Comparison of ENCODE assay signal across 16 cellular contexts in the genomic region with DNA sequence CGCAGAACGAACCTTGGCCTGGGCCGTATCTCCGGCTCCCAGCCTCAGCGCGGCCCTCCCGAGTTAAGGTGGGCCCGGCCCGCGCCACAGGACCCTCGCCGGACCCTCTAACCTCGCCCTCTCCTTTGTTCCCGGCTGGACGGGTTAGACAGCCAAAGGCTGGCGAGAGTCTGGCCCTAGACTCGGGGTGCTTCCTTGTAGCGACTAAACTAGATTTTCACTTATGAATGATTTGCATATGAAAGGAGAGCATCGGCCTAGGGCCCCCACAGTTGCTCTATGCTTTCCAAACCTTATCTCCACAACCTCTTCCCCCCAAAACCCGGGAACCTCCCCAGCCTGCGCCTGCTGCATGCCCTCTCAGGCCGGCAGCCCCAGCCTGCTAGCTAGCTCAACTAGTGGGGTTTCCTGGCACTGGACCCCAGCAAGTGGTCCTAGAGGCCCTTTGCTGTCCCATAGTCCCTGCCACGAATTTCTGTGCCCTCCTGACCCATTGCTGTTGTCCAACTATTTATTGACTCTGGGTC. TPM values are rescaled to one million over a fixed set of nuclear protein-coding genes. Genes with fewer than 3 reads are reported as not detected.
A peak's percentile ranks its signal among the peaks of the same experiment; 100 is the strongest.
DNase-seq lines count a peak whose midpoint lies in the region; ATAC-seq and TF ChIP-seq lines count a peak whose summit lies in the region.
"Had no signal": no experiment of that assay in that cellular context is flagged by ENCODE, and none has a peak within 500 bp of the region (broad histone marks: within the 10 kb centered on the region; RNA-seq: fewer than 3 reads in every experiment).

No MANE protein-coding gene starts in this region.

- CTCF ChIA-PET in AG04449 (lab: Yijun Ruan, JAX) (interaction anchor here (1.0 to 23.4 kb wide), 6 partner anchors 9 to 179 kb away, joined by 4 to 908 read pairs (median 24); a partner anchor contains a TSS), Caco-2 (lab: Charles Lee) (interaction anchor here (2.3 kb wide), 1 partner anchor 100 kb away, joined by 11 read pairs; no protein-coding TSS in a partner anchor)

- H3K36me3 Mint-ChIP-seq in Caco-2 (ENCODE audit: insufficient read depth, unreplicated experiment), result peaks cover 6% of the 10 kb centered on the region
- H3K36me3 Mint-ChIP-seq in naive thymus-derived CD8-positive, alpha-beta T cell, result peaks cover 0 to 6% (median 2%) of the 10 kb centered on the region in 3 donors

- H3K4me1 ChIP-seq in Caco-2 (peaks cover 14% of the 10 kb centered on the region), breast epithelium (peaks cover 5 to 12% of the 10 kb centered on the region in 2 donors), Peyer's patch (peaks cover 0 to 38% (median 9%) of the 10 kb centered on the region in 4 donors)
- H3K4me1 ChIP-seq: colonic mucosa had no signal

- H3K27me3 ChIP-seq in Caco-2 (replicated peaks; ENCODE audit: control insufficient read depth, insufficient read depth, low read length) (no peaks in the 10 kb centered on the region), breast epithelium (no peaks in the 10 kb centered on the region), Peyer's patch (peaks cover 0 to 13% of the 10 kb centered on the region in 2 donors)

- no peak for DNase-seq in AG04449 (ENCODE audit: low read depth, low spot score)
- DNase-seq in Caco-2, result no peak
- DNase-seq in breast epithelium (ENCODE audit: low spot score in 2 of 2), result no peak
- DNase-seq in naive thymus-derived CD8-positive, alpha-beta T cell, result no peak
- no peak for DNase-seq in SHP77 treated with DMSO at 0.1 percent for 48 hours (lab: John Stamatoyannopoulos, UW)
- DNase-seq in NCI-H1694 (lab: John Stamatoyannopoulos, UW), result no peak
- DNase-seq in Peyer's patch, result no peak
- DNase-seq in left ventricle myocardium superior, result no peak
- DNase-seq: AML-193, amygdala, colonic mucosa, left cardiac atrium, NCI-H2081, NCI-H526 had no signal

- peak overlapping the region; percentile 49 for H3K4me3 ChIP-seq in AG04449 (ENCODE audit: low read depth, low read length)
- no peak overlapping the region for H3K4me3 ChIP-seq in Caco-2 (ENCODE audit: low read depth, low read length)
- peak overlapping the region; percentile 45 to 73 (median 59) for H3K4me3 ChIP-seq in breast epithelium
- no peak overlapping the region for H3K4me3 ChIP-seq in Peyer's patch
- H3K4me3 ChIP-seq: colonic mucosa had no signal

- TF ChIP-seq CTCF in AG04449 (IDR thresholded peaks at IDR 0.05; ENCODE audit: insufficient read depth, low read length, missing control alignments), result no peak
- no peak for TF ChIP-seq CTCF in Caco-2 (IDR thresholded peaks at IDR 0.05; ENCODE audit: insufficient read depth in 1 of 2, low read depth in 1 of 2, low read length in 1 of 2, severe bottlenecking in 1 of 2, unreplicated experiment in 1 of 2)
- no peak for TF ChIP-seq CTCF in breast epithelium (IDR thresholded peaks at IDR 0.05)
- TF ChIP-seq CTCF in Peyer's patch (IDR thresholded peaks at IDR 0.05), result no peak

- H3K27ac Mint-ChIP-seq in Caco-2 (ENCODE audit: unreplicated experiment), result no peak overlapping the region
- H3K27ac Mint-ChIP-seq in naive thymus-derived CD8-positive, alpha-beta T cell, result peak overlapping the region in 1 of 10 donors; percentile 85

- H3K4me1 Mint-ChIP-seq in Caco-2 (ENCODE audit: low read depth, unreplicated experiment), result peaks cover 6% of the 10 kb centered on the region
- peaks cover 10 to 24% (median 18%) of the 10 kb centered on the region in 4 donors for H3K4me1 Mint-ChIP-seq in naive thymus-derived CD8-positive, alpha-beta T cell

- intact Hi-C loops in Caco-2 (cut with micrococcal nuclease; ENCODE audit: unreplicated experiment) (no loop called here), breast epithelium (cut with DNase I; ENCODE audit: low total_unique reads) (no loop called here), left ventricle myocardium superior (cut with micrococcal nuclease) (no loop called here)

- H3K9me3 Mint-ChIP-seq in Caco-2 (ENCODE audit: unreplicated experiment), result no peaks in the 10 kb centered on the region
- H3K9me3 Mint-ChIP-seq in naive thymus-derived CD8-positive, alpha-beta T cell, result peaks cover 0 to 5% (median 0%) of the 10 kb centered on the region in 9 donors

- peak overlapping the region; percentile 89 for H3K4me3 Mint-ChIP-seq in Caco-2 (ENCODE audit: unreplicated experiment)
- peak overlapping the region in 8 of 10 donors; percentile 5 to 73 (median 60) for H3K4me3 Mint-ChIP-seq in naive thymus-derived CD8-positive, alpha-beta T cell

- no peak for ATAC-seq in naive thymus-derived CD8-positive, alpha-beta T cell
- no peak for ATAC-seq in left ventricle myocardium superior
- ATAC-seq: esophagus mucosa had no signal

- POLR2A ChIA-PET in AG04449 (lab: Yijun Ruan, JAX) (interaction anchor here (0.6 to 1.5 kb wide), 3 partner anchors 18 to 172 kb away, joined by 3 to 4 read pairs (median 4); no protein-coding TSS in a partner anchor), Caco-2 (lab: Charles Lee) (interaction anchor here (0.6 kb wide), 1 partner anchor 24 kb away, joined by 3 read pairs; no protein-coding TSS in a partner anchor)
- POLR2A ChIA-PET in naive thymus-derived CD8-positive, alpha-beta T cell (lab: Charles Lee), result interaction anchor here (0.8 kb wide), 1 partner anchor 35 kb away, joined by 3 read pairs; a partner anchor contains a TSS

- BruUV-seq in Caco-2 (replicated peaks; lab: Mats Ljungman, UMichigan), result no TSS peak

- H3K9me3 ChIP-seq in Caco-2 (no peaks in the 10 kb centered on the region), breast epithelium (no peaks in the 10 kb centered on the region), Peyer's patch (peaks cover 0 to 4% (median 0%) of the 10 kb centered on the region in 4 donors)
- H3K9me3 ChIP-seq: colonic mucosa had no signal

- H3K27ac ChIP-seq in breast epithelium (peak overlapping the region in 1 of 2 donors; percentile 71), Peyer's patch (peak overlapping the region in 2 of 4 donors; percentile 28 to 94)
- H3K27ac ChIP-seq: colonic mucosa, upper lobe of left lung had no signal

- H3K36me3 ChIP-seq in Caco-2 (ENCODE audit: control insufficient read depth, insufficient read depth, low read length) (no peaks in the 10 kb centered on the region; the same call in 1 of the 2 replicates), breast epithelium (no peaks in the 10 kb centered on the region), Peyer's patch (no peaks in the 10 kb centered on the region)
- H3K36me3 ChIP-seq: colonic mucosa, upper lobe of left lung had no signal

- TF ChIP-seq POLR2A in breast epithelium (IDR thresholded peaks at IDR 0.05) (no peak), Peyer's patch (IDR thresholded peaks at IDR 0.05) (no peak)

- no peaks in the 10 kb centered on the region for H3K27me3 Mint-ChIP-seq in Caco-2 (ENCODE audit: insufficient read depth, unreplicated experiment)
- peaks cover 35 to 96% (median 72%) of the 10 kb centered on the region in 5 donors for H3K27me3 Mint-ChIP-seq in naive thymus-derived CD8-positive, alpha-beta T cell

RNA-seq across cellular contexts. Expression of a gene that starts 2.0 kb away (rescaled TPM):
- 3.4 and 3.6 TPM in 2 replicates for total RNA-seq in Caco-2 (2022)
- under 1 TPM; 0.73 to 0.98 (median 0.96) TPM for total RNA-seq in breast epithelium
- not detected for total RNA-seq in naive thymus-derived CD8-positive, alpha-beta T cell
- not detected for polyA plus RNA-seq in naive thymus-derived CD8-positive, alpha-beta T cell
- total RNA-seq in Peyer's patch, result not detected
- not detected for total RNA-seq in left ventricle myocardium superior
- total RNA-seq: colonic mucosa, left cardiac atrium had no signal

RNA-seq across cellular contexts. Expression of a gene that starts 6.6 kb away (rescaled TPM):
- total RNA-seq in Caco-2 (2022) (10.2 and 12.1 TPM in 2 replicates), breast epithelium (1 to 10 TPM; 3.3 to 4.1 (median 4.0) TPM), Peyer's patch (1 to 10 TPM in 2 of 4 donors, under 1 TPM in 2; 0.70 to 1.7 (median 1.3) TPM), left ventricle myocardium superior (0.15 TPM)
- not detected for total RNA-seq in naive thymus-derived CD8-positive, alpha-beta T cell
- polyA plus RNA-seq in naive thymus-derived CD8-positive, alpha-beta T cell, result not detected

RNA-seq across cellular contexts. Expression of a gene that starts 18.8 kb away (rescaled TPM):
- 2.9 and 4.1 TPM in 2 replicates for total RNA-seq in Caco-2 (2022)
- 1 to 10 TPM; 1.8 to 2.3 (median 1.9) TPM for total RNA-seq in breast epithelium
- under 1 TPM; 0.63 to 0.65 TPM for total RNA-seq in naive thymus-derived CD8-positive, alpha-beta T cell
- under 1 TPM in 2 of 3 donors, not detected in 1; 0.25 to 0.43 TPM for polyA plus RNA-seq in naive thymus-derived CD8-positive, alpha-beta T cell
- 1 to 10 TPM; 1.1 to 8.3 (median 1.8) TPM for total RNA-seq in Peyer's patch
- not detected for total RNA-seq in left ventricle myocardium superior
- total RNA-seq: colonic mucosa had no signal

RNA-seq across cellular contexts. Expression of a gene that starts 26.1 kb away (rescaled TPM):
- total RNA-seq in Caco-2 (2022), result 10.8 and 11.3 TPM in 2 replicates
- 1 to 10 TPM in 2 of 3 donors, under 1 TPM in 1; 0.73 to 5.4 (median 2.0) TPM for total RNA-seq in breast epithelium
- not detected for total RNA-seq in naive thymus-derived CD8-positive, alpha-beta T cell
- not detected for polyA plus RNA-seq in naive thymus-derived CD8-positive, alpha-beta T cell
- 1 to 10 TPM in 3 of 4 donors, under 1 TPM in 1; 0.35 to 1.7 (median 1.1) TPM for total RNA-seq in Peyer's patch
- total RNA-seq in left ventricle myocardium superior, result not detected
- total RNA-seq: colonic mucosa, left cardiac atrium, upper lobe of left lung had no signal

RNA-seq across cellular contexts. Expression of a gene that starts 34.9 kb away (rescaled TPM):
- total RNA-seq in Caco-2 (2022), result 2.9 and 3.1 TPM in 2 replicates
- total RNA-seq in breast epithelium, result 10 to 100 TPM in 1 of 3 donors, 1 to 10 TPM in 2; 3.8 to 16.8 (median 4.6) TPM
- not detected for total RNA-seq in naive thymus-derived CD8-positive, alpha-beta T cell
- not detected for polyA plus RNA-seq in naive thymus-derived CD8-positive, alpha-beta T cell
- 10 to 100 TPM in 1 of 4 donors, 1 to 10 TPM in 2, not detected in 1; 1.7 to 13.2 (median 1.9) TPM for total RNA-seq in Peyer's patch
- not detected for total RNA-seq in left ventricle myocardium superior
- total RNA-seq: colonic mucosa, left cardiac atrium had no signal

Comparison
In these comparisons a context has a peak if more than half of its experiments do, and no peak if none do; other contexts are left out.
1. H3K4me3 ChIP-seq: peak in AG04449 (single experiment) and breast epithelium (3 of 3); none in Caco-2 (single experiment) and Peyer's patch (0 of 4).